In the genomic region with DNA sequence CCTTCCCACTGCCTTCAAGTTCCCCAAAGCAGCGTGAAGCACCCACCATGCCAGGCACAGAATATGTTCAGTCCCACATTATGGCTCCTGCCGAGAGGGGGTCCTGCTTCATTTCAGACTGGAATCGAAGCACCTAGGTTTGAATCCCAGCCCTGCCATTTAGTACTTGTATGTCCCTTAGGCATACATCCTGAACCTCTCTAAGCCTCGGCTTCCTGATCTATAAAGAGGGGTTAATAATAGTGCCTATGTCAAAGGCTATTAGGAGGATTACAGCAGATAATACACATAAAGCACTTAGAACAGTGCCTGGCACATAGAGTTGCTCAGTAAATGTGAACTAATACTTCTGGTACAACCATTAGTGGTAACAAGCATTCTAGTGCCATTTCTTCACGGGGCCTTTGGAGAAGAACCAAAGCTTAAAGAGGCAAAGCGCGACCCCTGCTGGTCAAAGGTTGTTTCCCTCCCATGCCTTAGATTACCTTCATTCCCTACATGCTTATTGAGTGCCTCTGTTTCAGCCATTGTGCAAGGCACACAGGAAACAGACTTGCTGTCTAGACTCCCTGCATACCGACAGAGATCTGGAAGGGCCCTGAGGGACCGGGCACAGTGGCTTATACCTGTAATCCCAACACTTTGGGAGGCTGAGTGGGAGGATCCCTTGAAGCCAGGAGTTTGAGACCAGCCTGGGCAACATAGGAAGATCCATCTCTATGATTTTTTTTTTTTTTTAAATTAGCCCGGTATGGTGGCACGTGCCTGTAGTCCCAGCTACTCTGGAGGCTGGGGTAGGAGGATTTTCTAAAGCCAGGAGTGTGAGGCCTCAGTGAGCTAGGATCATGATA, we compare ENCODE assay signal across 8 cellular contexts.
DNase-seq lines count a peak whose midpoint lies in the region; ATAC-seq and TF ChIP-seq lines count a peak whose summit lies in the region.

No MANE protein-coding gene starts in this region.

- H3K9ac ChIP-seq in NT2/D1 (ENCODE audit: insufficient read length, low read depth): no peak overlapping the region

- peak; percentile 88 for DNase-seq in CD1c-positive myeloid dendritic cell (ENCODE audit: extremely low spot score)
- DNase-seq in HS-27A (ENCODE audit: low read depth): peak; percentile 36
- DNase-seq in NT2/D1 (ENCODE audit: low read depth, low spot score): peak; percentile 75
- peak; percentile 65 to 67 for DNase-seq in activated CD8-positive, alpha-beta memory T cell treated with anti-CD3 and anti-CD28 coated beads for 4 hours (ENCODE audit: low read depth in 2 of 2)
- DNase-seq in epidermal melanocyte (ENCODE audit: insufficient read length, low spot score): peak; percentile 96
- peak; percentile 72 to 97 (median 89) for DNase-seq in mucosa of descending colon
- peak; percentile 69 to 73 for DNase-seq in stimulated activated CD8-positive, alpha-beta memory T cell treated with anti-CD3 and anti-CD28 coated beads, Interleukin-4, amount 100 ng/mL, for 1 hour (ENCODE audit: low read depth in 2 of 2, low spot score in 1 of 2)

- peak; percentile 48 for TF ChIP-seq CTCF in mucosa of descending colon (IDR thresholded peaks at IDR 0.05)

- H3K27me3 ChIP-seq in NT2/D1 (ENCODE audit: insufficient read depth, insufficient read length): no peaks in the 10 kb centered on the region

- H3K4me1 ChIP-seq in NT2/D1 (ENCODE audit: insufficient read depth, insufficient read length): no peaks in the 10 kb centered on the region
- H3K4me1 ChIP-seq in mucosa of descending colon (ENCODE audit: low read depth): peaks cover 8% of the 10 kb centered on the region

- H3K9me3 ChIP-seq in NT2/D1 (ENCODE audit: insufficient read depth, low read length): no peaks in the 10 kb centered on the region
- H3K9me3 ChIP-seq in mucosa of descending colon: no peaks in the 10 kb centered on the region

- H3K4me3 ChIP-seq in NT2/D1 (ENCODE audit: insufficient read length, low read depth) (no peak overlapping the region), mucosa of descending colon (no peak overlapping the region)

- ATAC-seq in GM19395 (IDR thresholded peaks at IDR 0.05; ENCODE audit: unreplicated experiment): peak; percentile 83
- peak; percentile 84 for ATAC-seq in mucosa of descending colon

- intact Hi-C loops in mucosa of descending colon (cut with DNase I, micrococcal nuclease): loop anchor here (5.0 to 10.0 kb wide), 5 partner anchors 54 to 194 kb away; a partner anchor contains a TSS

- peaks cover 10% of the 10 kb centered on the region for H3K36me3 ChIP-seq in NT2/D1 (ENCODE audit: insufficient read depth, insufficient read length, low read length)
- peaks cover 5% of the 10 kb centered on the region for H3K36me3 ChIP-seq in mucosa of descending colon (ENCODE audit: low read depth)

Comparison
In these comparisons a context has a peak if more than half of its experiments do, and no peak if none do; other contexts are left out.
1. DNase-seq: peak in every context shown above with its lines; median percentile 96 in epidermal melanocyte; 89 in mucosa of descending colon; 88 in CD1c-positive myeloid dendritic cell; 75 in NT2/D1; 71 in stimulated activated CD8-positive, alpha-beta memory T cell treated with anti-CD3 and anti-CD28 coated beads, Interleukin-4, amount 100 ng/mL, for 1 hour; 66 in activated CD8-positive, alpha-beta memory T cell treated with anti-CD3 and anti-CD28 coated beads for 4 hours; 36 in HS-27A.